In the genomic region with DNA sequence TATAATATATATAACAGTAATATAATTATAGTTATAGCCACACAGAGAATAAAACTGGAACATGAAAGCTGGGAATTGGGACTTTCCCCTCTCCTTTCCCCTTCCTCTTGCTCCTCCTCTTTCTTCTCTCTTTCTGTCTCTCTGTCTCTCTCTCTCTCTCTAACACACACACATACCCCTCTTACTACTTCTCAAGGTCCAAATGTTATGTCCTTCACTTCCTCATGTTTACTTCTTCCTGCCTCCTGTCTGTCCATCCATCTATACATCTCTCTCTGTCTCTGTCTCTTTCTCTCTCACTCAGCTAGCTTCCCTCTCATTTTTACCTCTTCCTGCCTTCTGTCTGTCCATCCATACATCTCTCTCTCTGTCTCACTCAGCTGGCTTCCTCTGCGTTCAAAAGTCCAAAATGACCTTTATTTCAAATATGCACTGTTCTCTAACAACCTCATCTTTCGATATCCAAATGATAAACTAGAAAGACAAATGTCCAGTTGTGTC, we compare ENCODE assay signal across 19 cellular contexts.
"Had no signal": no experiment of that assay in that cellular context is flagged by ENCODE, and none has a peak within 500 bp of the region (broad histone marks: within the 10 kb centered on the region; RNA-seq: fewer than 3 reads in every experiment).

No MANE protein-coding gene starts in this region.

- FAIRE-seq: islet of Langerhans had no signal

- ATAC-seq: effector memory CD8-positive, alpha-beta T cell; gastrocnemius medialis; natural killer cell; sciatic nerve had no signal

- H3K9me3 ChIP-seq: esophagus muscularis mucosa, gastrocnemius medialis, heart right ventricle, stomach, thoracic aorta, transverse colon had no signal

- H3K36me3 ChIP-seq: esophagus muscularis mucosa, gastrocnemius medialis, heart right ventricle, stomach, thoracic aorta, transverse colon had no signal

- DNase-seq: effector memory CD8-positive, alpha-beta T cell; gastrocnemius medialis; heart right ventricle; hypothalamus; kidney glomerular epithelial cell; mammary epithelial cell; natural killer cell; posterior cingulate gyrus; stimulated activated CD4-positive, alpha-beta T cell treated with anti-CD3 and anti-CD28 coated beads, Interleukin-2, amount 100 ng/mL, for 24 hours; stimulated activated CD4-positive, alpha-beta T cell treated with anti-CD3 and anti-CD28 coated beads, Interleukin-4, amount 100 ng/mL, for 4 hours; stimulated activated naive CD4-positive, alpha-beta T cell; stomach; substantia nigra; transverse colon had no signal

- H3K27me3 ChIP-seq: esophagus muscularis mucosa, gastrocnemius medialis, heart right ventricle, stomach, transverse colon had no signal

- H3K4me3 ChIP-seq: esophagus muscularis mucosa, gastrocnemius medialis, heart right ventricle, stomach, thoracic aorta, transverse colon had no signal

- H3K27ac ChIP-seq: epithelial cell of prostate, esophagus muscularis mucosa, gastrocnemius medialis, stomach, thoracic aorta, transverse colon had no signal

- H3K4me1 ChIP-seq: esophagus muscularis mucosa, gastrocnemius medialis, stomach had no signal
